ENCODE assay signal across 14 cellular contexts in the genomic region with DNA sequence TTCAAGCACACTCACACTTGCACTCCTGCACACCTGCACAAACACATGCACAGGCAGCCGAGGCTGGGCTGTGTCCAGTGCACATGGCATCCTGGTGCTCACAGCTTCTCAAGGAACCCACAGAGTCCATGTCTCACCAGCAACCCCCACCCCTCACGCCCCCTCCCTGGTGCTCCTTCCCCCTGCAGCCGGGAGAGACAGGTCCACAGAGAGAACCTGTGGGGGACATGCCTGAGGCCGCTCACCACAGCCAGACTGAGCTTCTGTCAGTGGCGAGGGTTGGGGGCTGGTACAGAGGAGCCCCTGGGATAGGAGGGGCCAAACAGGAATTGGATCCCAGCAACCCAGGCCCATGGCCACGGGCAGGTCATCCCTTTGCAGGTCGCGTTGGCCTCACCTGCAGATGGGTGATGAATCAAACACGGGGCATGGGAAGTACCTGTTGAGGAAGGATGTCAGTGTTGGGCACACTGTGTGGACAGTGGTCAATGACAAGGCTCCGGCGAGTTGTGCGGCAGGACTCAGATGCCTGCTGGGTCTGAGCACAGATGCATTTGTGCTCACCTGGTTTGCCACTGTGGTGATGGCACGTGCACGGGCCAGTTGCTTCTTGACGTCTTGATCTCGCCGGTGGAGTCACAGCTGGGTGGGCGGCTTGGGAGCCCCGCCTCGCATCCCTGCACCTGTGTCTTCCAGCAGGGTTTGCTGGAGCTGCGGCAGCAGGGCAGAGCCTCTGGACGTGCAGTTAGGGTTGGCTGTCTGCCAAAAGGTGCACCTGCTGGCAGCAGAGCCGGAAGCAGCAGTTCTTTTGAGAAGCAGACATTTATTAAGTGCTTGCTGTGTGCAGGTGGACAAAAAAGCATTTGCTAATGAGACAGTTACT.
A peak's percentile ranks its signal among the peaks of the same experiment; 100 is the strongest.
DNase-seq lines count a peak whose midpoint lies in the region; ATAC-seq and TF ChIP-seq lines count a peak whose summit lies in the region.
"Had no signal": no experiment of that assay in that cellular context is flagged by ENCODE, and none has a peak within 500 bp of the region (broad histone marks: within the 10 kb centered on the region; RNA-seq: fewer than 3 reads in every experiment).

No MANE protein-coding gene starts in this region.

- no peaks in the 10 kb centered on the region for H3K27me3 ChIP-seq in suprapubic skin
- H3K27me3 ChIP-seq: dorsolateral prefrontal cortex, SJSA1 had no signal

- DNase-seq in DMS153 treated with DMSO at 0.1 percent for 48 hours (lab: John Stamatoyannopoulos, UW; ENCODE audit: unreplicated experiment) (peak; percentile 83), NCI-H1417 (lab: John Stamatoyannopoulos, UW) (peak; percentile 91 to 98 (median 95)), NCI-H748 treated with DMSO at 0.1 percent for 48 hours (lab: John Stamatoyannopoulos, UW) (peak; percentile 86), mesenteric fat pad (ENCODE audit: low spot score) (peak; percentile 88), suprapubic skin (ENCODE audit: low spot score in 2 of 2) (no peak)
- no peak for DNase-seq in activated CD4-positive, alpha-beta T cell treated with anti-CD3 and anti-CD28 coated beads, Interleukin-2, amount 50 U/mL, for 48 hours
- no peak for DNase-seq in stimulated activated naive CD8-positive, alpha-beta T cell treated with anti-CD3 and anti-CD28 coated beads, Interleukin-15, Interleukin-2, amounts not matched to agents 100 U/mL and 50 U/mL, for 24 hours
- DNase-seq: activated CD4-positive, alpha-beta T cell treated with anti-CD3 and anti-CD28 coated beads, Interleukin-2, amount 50 U/mL, for 4 hours; activated naive CD8-positive, alpha-beta T cell treated with anti-CD3 and anti-CD28 coated beads for 36 hours; left ventricle myocardium superior had no signal

- H3K36me3 ChIP-seq in suprapubic skin: no peaks in the 10 kb centered on the region
- H3K36me3 ChIP-seq: SJSA1 had no signal

- ATAC-seq in GM19397 (IDR thresholded peaks at IDR 0.05; ENCODE audit: unreplicated experiment): no peak
- no peak for ATAC-seq in stimulated activated naive CD8-positive, alpha-beta T cell treated with anti-CD3 and anti-CD28 coated beads, Interleukin-15, Interleukin-2, amounts not matched to agents 100 U/mL and 50 U/mL, for 24 hours
- ATAC-seq: left ventricle myocardium superior had no signal

- H3K9me3 ChIP-seq in suprapubic skin: no peaks in the 10 kb centered on the region

- H3K4me1 ChIP-seq in suprapubic skin: peaks cover 16% of the 10 kb centered on the region
- H3K4me1 ChIP-seq: parathyroid adenoma, SJSA1 had no signal

- TF ChIP-seq EP300 in suprapubic skin (IDR thresholded peaks at IDR 0.05): no peak

- WGBS in suprapubic skin: 53% methylated on average over 10 of the region's 23 CpGs

- no peak overlapping the region for H3K4me3 ChIP-seq in suprapubic skin
- H3K4me3 ChIP-seq: dorsolateral prefrontal cortex, SJSA1 had no signal

- H3K27ac ChIP-seq in suprapubic skin: no peak overlapping the region
- H3K27ac ChIP-seq: dorsolateral prefrontal cortex, parathyroid adenoma, SJSA1 had no signal

- no peak for TF ChIP-seq CTCF in suprapubic skin (IDR thresholded peaks at IDR 0.05)

- no peak for TF ChIP-seq POLR2A in suprapubic skin (IDR thresholded peaks at IDR 0.05)

Comparison
In these comparisons a context has a peak if more than half of its experiments do, and no peak if none do; other contexts are left out.
1. DNase-seq: peak in DMS153 treated with DMSO at 0.1 percent for 48 hours (single experiment), NCI-H1417 (3 of 3), NCI-H748 treated with DMSO at 0.1 percent for 48 hours (single experiment) and mesenteric fat pad (single experiment); none in activated CD4-positive, alpha-beta T cell treated with anti-CD3 and anti-CD28 coated beads, Interleukin-2, amount 50 U/mL, for 48 hours (0 of 2), stimulated activated naive CD8-positive, alpha-beta T cell treated with anti-CD3 and anti-CD28 coated beads, Interleukin-15, Interleukin-2, amounts not matched to agents 100 U/mL and 50 U/mL, for 24 hours (single experiment) and suprapubic skin (0 of 2).